8 cellular contexts compared by ENCODE assay signal in genomic region chr17:55005520-55005919, GRCh38. TPM values are rescaled to one million over a fixed set of nuclear protein-coding genes. Genes with fewer than 3 reads are reported as not detected.
DNase-seq lines count a peak whose midpoint lies in the region; ATAC-seq, FAIRE-seq and TF ChIP-seq lines count a peak whose summit lies in the region.

No MANE protein-coding gene starts in this region.

- intact Hi-C loops in vagina (cut with DNase I) = no loop called here

- H3K27me3 ChIP-seq in vagina = no peaks in the 10 kb centered on the region

- no peak for DNase-seq in GM12864 (ENCODE audit: low read depth)
- DNase-seq in left lobe of liver (ENCODE audit: low spot score) = no peak
- no peak for DNase-seq in COLO668 (lab: John Stamatoyannopoulos, UW; ENCODE audit: unreplicated experiment)
- DNase-seq in vagina (ENCODE audit: extremely low spot score in 2 of 2) = no peak
- DNase-seq in activated CD4-positive, CD25-positive, alpha-beta regulatory T cell (lab: John Stamatoyannopoulos, UW) = no peak
- DNase-seq in stimulated activated CD4-positive, alpha-beta T cell treated with anti-CD3 and anti-CD28 coated beads, Interleukin-4, amount 100 ng/mL, for 1 hour = no peak

- FAIRE-seq in TTC549 (lab: Jason Lieb, UNC) = peak; percentile 49

- peaks cover 0 to 10% of the 10 kb centered on the region in 2 donors for H3K36me3 ChIP-seq in vagina

- ATAC-seq in HG02973 (IDR thresholded peaks at IDR 0.05; ENCODE audit: unreplicated experiment) (peak; percentile 51), left lobe of liver (peak; percentile 61)

- TF ChIP-seq POLR2A in vagina (IDR thresholded peaks at IDR 0.05) = no peak

- no peaks in the 10 kb centered on the region for H3K4me1 ChIP-seq in vagina

- H3K9me3 ChIP-seq in vagina = no peaks in the 10 kb centered on the region

- TF ChIP-seq CTCF in GM12864 (IDR thresholded peaks at IDR 0.05; ENCODE audit: low read depth, low read length, missing control alignments) = peak; percentile 48
- no peak for TF ChIP-seq CTCF in vagina (IDR thresholded peaks at IDR 0.05)

- H3K4me3 ChIP-seq in GM12864 (ENCODE audit: low read depth, low read length) = no peak overlapping the region
- no peak overlapping the region for H3K4me3 ChIP-seq in vagina

- no peak overlapping the region for H3K27ac ChIP-seq in vagina

RNA-seq across cellular contexts. Expression of gene STXBP4, which starts 37.0 kb away (rescaled TPM):
- total RNA-seq in left lobe of liver (2.8 TPM), vagina (9.6 TPM)

RNA-seq across cellular contexts. Expression of gene COX11, which starts 37.1 kb away (rescaled TPM):
- total RNA-seq in left lobe of liver (30.3 TPM), vagina (44.0 TPM)
